In the genomic region with DNA sequence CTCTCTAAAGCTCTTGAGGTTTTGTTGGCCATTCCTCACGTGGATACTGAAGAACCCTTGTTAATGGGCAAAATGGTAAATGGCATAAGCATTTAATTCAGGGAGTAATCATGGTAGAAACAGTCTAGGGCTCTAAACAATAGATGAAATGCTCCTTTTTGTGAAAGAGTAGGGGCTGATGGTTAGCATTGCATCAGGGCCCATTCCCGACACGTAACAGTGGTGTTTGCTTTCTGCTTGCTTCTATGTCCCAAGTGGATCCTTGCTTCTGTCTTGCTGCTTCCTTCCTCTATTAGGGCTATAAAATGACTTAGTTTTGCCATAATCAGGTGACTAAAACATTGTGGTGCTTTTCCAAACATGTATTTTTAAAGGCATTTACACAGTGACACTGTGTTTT, we compare ENCODE assay signal across 19 cellular contexts.
"Had no signal": no experiment of that assay in that cellular context is flagged by ENCODE, and none has a peak within 500 bp of the region (broad histone marks: within the 10 kb centered on the region; RNA-seq: fewer than 3 reads in every experiment).

No MANE protein-coding gene starts in this region.

- H3K4me3 Mint-ChIP-seq: dendritic cell treated with granulocyte-macrophage colony-stimulating factor and Interleukin-4, amounts not matched to agents 40 ng/mL and 50 ng/mL, for 4 days; effector memory CD8-positive, alpha-beta T cell; neural crest cell; stimulated activated memory B cell treated with anti-CD40 and anti-IgM and Interleukin-4, amounts not matched to agents 10 μg/mL and 1 μg/mL and 100 μg/mL, for 72 hours; stimulated activated naive CD8-positive, alpha-beta T cell treated with anti-CD3 and anti-CD28 coated beads, Interleukin-15, Interleukin-2, amounts not matched to agents 100 ng/mL and 50 ng/mL, for 24 hours had no signal

- DNase-seq: cerebellar nuclear complex; effector memory CD8-positive, alpha-beta T cell; foreskin melanocyte; heart left ventricle; hippocampal formation; kidney glomerular epithelial cell; mammary epithelial cell; naive thymus-derived CD8-positive, alpha-beta T cell; occipital lobe; pancreas; right lobe of liver; stimulated activated CD4-positive, alpha-beta T cell treated with anti-CD3 and anti-CD28 coated beads, Interleukin-4, amount 100 ng/mL, for 1 hour; tibial artery had no signal

- H3K27me3 Mint-ChIP-seq: dendritic cell treated with granulocyte-macrophage colony-stimulating factor and Interleukin-4, amounts not matched to agents 40 ng/mL and 50 ng/mL, for 4 days; effector memory CD8-positive, alpha-beta T cell; naive thymus-derived CD8-positive, alpha-beta T cell; progenitor cell of endocrine pancreas; stimulated activated memory B cell treated with anti-CD40 and anti-IgM and Interleukin-4, amounts not matched to agents 10 μg/mL and 1 μg/mL and 100 μg/mL, for 72 hours; stimulated activated naive CD8-positive, alpha-beta T cell treated with anti-CD3 and anti-CD28 coated beads, Interleukin-15, Interleukin-2, amounts not matched to agents 100 ng/mL and 50 ng/mL, for 24 hours had no signal

- H3K4me1 Mint-ChIP-seq: neural crest cell; stimulated activated memory B cell treated with anti-CD40 and anti-IgM and Interleukin-4, amounts not matched to agents 10 μg/mL and 1 μg/mL and 100 μg/mL, for 72 hours had no signal

- H3K27me3 ChIP-seq: heart left ventricle, right lobe of liver, tibial artery had no signal

- ATAC-seq: effector memory CD8-positive, alpha-beta T cell; heart left ventricle; left lobe of liver; naive thymus-derived CD8-positive, alpha-beta T cell; pancreas; right lobe of liver; stimulated activated memory B cell treated with anti-CD40 and anti-IgM and Interleukin-4, amounts not matched to agents 10 μg/mL and 1 μg/mL and 100 μg/mL, for 72 hours had no signal

- H3K4me1 ChIP-seq: heart left ventricle, pancreas, right lobe of liver, tibial artery had no signal

- H3K9me3 ChIP-seq: heart left ventricle, pancreas, right lobe of liver, tibial artery had no signal

- H3K36me3 Mint-ChIP-seq: naive thymus-derived CD8-positive, alpha-beta T cell; stimulated activated memory B cell treated with anti-CD40 and anti-IgM and Interleukin-4, amounts not matched to agents 10 μg/mL and 1 μg/mL and 100 μg/mL, for 72 hours had no signal

- H3K27ac ChIP-seq: heart left ventricle, pancreas, right lobe of liver, tibial artery had no signal

- H3K27ac Mint-ChIP-seq: dendritic cell treated with granulocyte-macrophage colony-stimulating factor and Interleukin-4, amounts not matched to agents 40 ng/mL and 50 ng/mL, for 4 days; effector memory CD8-positive, alpha-beta T cell; progenitor cell of endocrine pancreas; stimulated activated memory B cell treated with anti-CD40 and anti-IgM and Interleukin-4, amounts not matched to agents 10 μg/mL and 1 μg/mL and 100 μg/mL, for 72 hours; stimulated activated naive CD8-positive, alpha-beta T cell treated with anti-CD3 and anti-CD28 coated beads, Interleukin-15, Interleukin-2, amounts not matched to agents 100 ng/mL and 50 ng/mL, for 24 hours had no signal

- H3K9me3 Mint-ChIP-seq: effector memory CD8-positive, alpha-beta T cell; stimulated activated memory B cell treated with anti-CD40 and anti-IgM and Interleukin-4, amounts not matched to agents 10 μg/mL and 1 μg/mL and 100 μg/mL, for 72 hours; stimulated activated naive CD8-positive, alpha-beta T cell treated with anti-CD3 and anti-CD28 coated beads, Interleukin-15, Interleukin-2, amounts not matched to agents 100 ng/mL and 50 ng/mL, for 24 hours had no signal

- H3K36me3 ChIP-seq: heart left ventricle, pancreas, right lobe of liver, tibial artery had no signal

- H3K4me3 ChIP-seq: heart left ventricle, pancreas, right lobe of liver, tibial artery had no signal
